In genomic region chr17:39393732-39394131, GRCh38 we compare ENCODE assay signal across 20 cellular contexts. TPM values are rescaled to one million over a fixed set of nuclear protein-coding genes. Genes with fewer than 3 reads are reported as not detected.
DNase-seq lines count a peak whose midpoint lies in the region; ATAC-seq, FAIRE-seq and TF ChIP-seq lines count a peak whose summit lies in the region.
"Had no signal": no experiment of that assay in that cellular context is flagged by ENCODE, and none has a peak within 500 bp of the region (broad histone marks: within the 10 kb centered on the region; RNA-seq: fewer than 3 reads in every experiment).

No MANE protein-coding gene starts in this region.

- FAIRE-seq in A549 (lab: Jason Lieb, UNC): no peak
- FAIRE-seq: H54 had no signal

- no peak overlapping the region for H3K4me3 Mint-ChIP-seq in GM23338
- H3K4me3 Mint-ChIP-seq: memory B cell, neural progenitor cell, T-cell, type B pancreatic cell had no signal

- H3F3A ChIP-seq in GM23338 (replicated peaks; ENCODE audit: low read depth): no peaks in the 10 kb centered on the region

- H3K4me1 Mint-ChIP-seq in GM23338: no peaks in the 10 kb centered on the region
- H3K4me1 Mint-ChIP-seq: neural progenitor cell had no signal

- H3K79me2 ChIP-seq in GM23338 (replicated peaks; ENCODE audit: insufficient read depth): no peaks in the 10 kb centered on the region

- H3K27ac ChIP-seq in A549 (no peak overlapping the region), RWPE2 (ENCODE audit: poor library complexity, severe bottlenecking) (no peak overlapping the region), foreskin keratinocyte (no peak overlapping the region), GM23338 (ENCODE audit: low read depth) (no peak overlapping the region)
- H3K27ac ChIP-seq: BLaER1 treated with 17β-estradiol and CSF1 and Interleukin-3, amounts not matched to agents 10 nM and 100 nM; neural progenitor cell; WERI-Rb-1 had no signal

- DNase-seq in A549 (ENCODE audit: low read depth in 1 of 2, low spot score in 1 of 2) (no peak), GM03348 (ENCODE audit: low spot score) (peak; percentile 28), RWPE2 (ENCODE audit: low spot score) (no peak), foreskin keratinocyte (no peak), GM23338 (ENCODE audit: low spot score) (no peak), NCI-H1930 (lab: John Stamatoyannopoulos, UW) (no peak), NCI-H2081 treated with DMSO at 0.1 percent for 48 hours (lab: John Stamatoyannopoulos, UW) (no peak)
- DNase-seq in activated CD4-positive, alpha-beta T cell treated with anti-CD3 and anti-CD28 coated beads for 1 hour: no peak
- DNase-seq: activated gamma-delta T cell; DMS79 treated with DMSO at 0.1 percent for 48 hours; NCI-H1417; NCI-H446; stimulated activated CD4-positive, alpha-beta T cell treated with anti-CD3 and anti-CD28 coated beads, Interleukin-4, amount 100 ng/mL, for 4 hours; T-cell; WERI-Rb-1 had no signal

- no peak overlapping the region for H2AFZ ChIP-seq in GM23338
- H2AFZ ChIP-seq: neural progenitor cell had no signal

- H3K36me3 Mint-ChIP-seq in GM23338 (ENCODE audit: low read depth): no peaks in the 10 kb centered on the region
- H3K36me3 Mint-ChIP-seq: neural progenitor cell, type B pancreatic cell had no signal

- no peak overlapping the region for H3K27ac Mint-ChIP-seq in GM23338
- H3K27ac Mint-ChIP-seq: memory B cell, neural progenitor cell, T-cell, type B pancreatic cell had no signal

- TF ChIP-seq CTCF in A549 (IDR thresholded peaks at IDR 0.05) (peak; percentile 25), RWPE2 (IDR thresholded peaks at IDR 0.05; ENCODE audit: poor library complexity, severe bottlenecking) (peak; percentile 18), foreskin keratinocyte (conservative IDR thresholded peaks at IDR 0.05) (peak; percentile 39), GM23338 (conservative IDR thresholded peaks at IDR 0.05; ENCODE audit: low read depth in 2 of 2) (no peak)

- TF ChIP-seq EP300 in A549 (IDR thresholded peaks at IDR 0.05): no peak

- no peaks in the 10 kb centered on the region for H3K36me3 ChIP-seq in RWPE2 (ENCODE audit: low read depth)
- no peaks in the 10 kb centered on the region for H3K36me3 ChIP-seq in GM23338 (ENCODE audit: insufficient read depth)
- H3K36me3 ChIP-seq: neural progenitor cell, WERI-Rb-1 had no signal

- H3K9me3 Mint-ChIP-seq in GM23338: no peaks in the 10 kb centered on the region
- H3K9me3 Mint-ChIP-seq: memory B cell, neural progenitor cell, T-cell, type B pancreatic cell had no signal

- CTCF ChIA-PET in A549 (lab: Yijun Ruan, JAX): interaction anchor here (0.7 to 1.8 kb wide), 5 partner anchors 27 to 529 kb away, joined by 3 read pairs; no protein-coding TSS in a partner anchor

- H3K4me2 ChIP-seq in A549 (no peak overlapping the region), GM23338 (no peak overlapping the region)
- H3K4me2 ChIP-seq: neural progenitor cell had no signal

- H3K4me3 ChIP-seq in A549 (no peak overlapping the region), RWPE2 (ENCODE audit: severe bottlenecking) (no peak overlapping the region), GM23338 (no peak overlapping the region)
- H3K4me3 ChIP-seq: BLaER1 treated with 17β-estradiol and CSF1 and Interleukin-3, amounts not matched to agents 10 nM and 100 nM; neural progenitor cell had no signal

- 0 out of 2 replicates have a peak, but pooled peaks cover 5% of the 10 kb centered on the region for H4K20me1 ChIP-seq in GM23338 (replicated peaks; ENCODE audit: insufficient read depth)

- no peaks in the 10 kb centered on the region for H3K9me2 ChIP-seq in GM23338 (ENCODE audit: insufficient read depth)

- WGBS in A549 (ENCODE audit: missing lambda C conversion rate): 87% methylated on average over 2 of the region's 2 CpGs

- TF ChIP-seq RAD21 in A549 (conservative IDR thresholded peaks at IDR 0.05 in 1 of 2, IDR thresholded peaks at IDR 0.05 in 1 of 2): peak; percentile 30 to 53; a peak in 3 of 5 replicates

- H3K4me1 ChIP-seq in A549: no peaks in the 10 kb centered on the region
- H3K4me1 ChIP-seq in RWPE2 (ENCODE audit: insufficient read depth, poor library complexity, severe bottlenecking): no peaks in the 10 kb centered on the region
- H3K4me1 ChIP-seq in foreskin keratinocyte: no peaks in the 10 kb centered on the region
- no peaks in the 10 kb centered on the region for H3K4me1 ChIP-seq in GM23338 (ENCODE audit: insufficient read depth)
- H3K4me1 ChIP-seq: neural progenitor cell had no signal

- no peak for ATAC-seq in A549
- no peak for ATAC-seq in RWPE2 (ENCODE audit: low read depth)
- no peak for ATAC-seq in foreskin keratinocyte
- ATAC-seq in GM23338: no peak
- ATAC-seq: T-cell had no signal

- H3K27me3 ChIP-seq in RWPE2 (ENCODE audit: insufficient read depth, poor library complexity, severe bottlenecking) (no peaks in the 10 kb centered on the region), foreskin keratinocyte (no peaks in the 10 kb centered on the region), GM23338 (ENCODE audit: insufficient read depth) (no peaks in the 10 kb centered on the region)
- H3K27me3 ChIP-seq: BLaER1 treated with 17β-estradiol and CSF1 and Interleukin-3, amounts not matched to agents 10 nM and 100 nM; neural progenitor cell had no signal

- H3K9me3 ChIP-seq in A549: no peaks in the 10 kb centered on the region
- no peaks in the 10 kb centered on the region for H3K9me3 ChIP-seq in RWPE2 (ENCODE audit: severe bottlenecking)
- H3K9me3 ChIP-seq: BLaER1 treated with 17β-estradiol and CSF1 and Interleukin-3, amounts not matched to agents 10 nM and 100 nM had no signal

- TF ChIP-seq POLR2A in A549 (IDR thresholded peaks at IDR 0.05; ENCODE audit: low read length): no peak

- peaks cover 3% of the 10 kb centered on the region for H3K27me3 Mint-ChIP-seq in GM23338 (ENCODE audit: insufficient read depth, low read depth, poor library complexity)
- H3K27me3 Mint-ChIP-seq: memory B cell, T-cell, type B pancreatic cell had no signal

- POLR2A ChIA-PET in A549 (lab: Yijun Ruan, JAX): interaction anchor here (0.6 to 0.7 kb wide), 2 partner anchors 8 to 57 kb away, joined by 4 to 5 read pairs; partner anchors contain the start of gene MED1

TF ChIP-seq in A549, 52 proteins besides CTCF, POLR2A, EP300 and RAD21 (continues in another document):
- TF ChIP-seq FOSL2 (IDR thresholded peaks at IDR 0.05) (no peak), FOSL2 (CRISPR knock-in tag; IDR thresholded peaks at IDR 0.05) (no peak), PHF8 (IDR thresholded peaks at IDR 0.05; ENCODE audit: borderline replicate concordance, low read depth) (no peak), SREBF2 (IDR thresholded peaks at IDR 0.05) (no peak), EHF (CRISPR knock-in tag; IDR thresholded peaks at IDR 0.05) (no peak), RCOR1 (IDR thresholded peaks at IDR 0.05; ENCODE audit: low read depth, low read length) (no peak), CHD2 (IDR thresholded peaks at IDR 0.05; ENCODE audit: low read length, partially characterized antibody) (no peak), MAFK (IDR thresholded peaks at IDR 0.05; ENCODE audit: partially characterized antibody) (no peak), JUN (IDR thresholded peaks at IDR 0.05) (no peak), E2F6 (IDR thresholded peaks at IDR 0.05; ENCODE audit: borderline replicate concordance, low read depth) (no peak)

TF ChIP-seq in GM23338, 12 proteins besides CTCF, POLR2A, EP300 and RAD21 (continues in another document):
- no peak for TF ChIP-seq ZNF331 (CRISPR knock-in tag; IDR thresholded peaks at IDR 0.05; ENCODE audit: low read depth)

RNA-seq across cellular contexts. Expression of gene FBXL20, which starts 7.7 kb away (rescaled TPM):
- polyA plus RNA-seq in A549 (2011; rRNA removed) (6.7 and 12.2 TPM in 2 replicates), A549 (2017; fragmentation: RNase III; extraction: RNeasy Plus Mini Kit Qiagen cat#74134 plus additional on column Dnase treatment) (4.3 to 5.7 TPM (median 5.6 TPM) in 3 replicates), foreskin keratinocyte (1.8 and 2.1 TPM in 2 replicates), GM23338 (2016; fragmentation: Nextera tagmentation; extraction: Ambion mirVana) (2.9 and 4.3 TPM in 2 replicates)
- polyA plus RNA-seq in A549 (2012; cell fraction: cytosol; rRNA removed): 1.7 and 2.4 TPM in 2 replicates
- 2.6 and 5.8 TPM in 2 replicates for polyA plus RNA-seq in A549 (2012; cell fraction: nucleus; rRNA removed)
- 16.5 and 21.7 TPM in 2 replicates for polyA minus RNA-seq in A549 (2011; rRNA and poly(A)+ RNA removed)
- 5.1 and 6.6 TPM in 2 replicates for total RNA-seq in foreskin keratinocyte
- total RNA-seq in GM23338 (2014; rRNA removed; shearing (Covaris generic)): 6.9 and 7.7 TPM in 2 replicates

RNA-seq across cellular contexts. Expression of gene MED1, which starts 57.3 kb away (rescaled TPM):
- polyA plus RNA-seq in A549 (2011; rRNA removed): 74.9 and 76.2 TPM in 2 replicates
- polyA plus RNA-seq in A549 (2012; cell fraction: cytosol; rRNA removed): 12.7 and 16.2 TPM in 2 replicates
- 9.9 and 10.6 TPM in 2 replicates for polyA plus RNA-seq in A549 (2012; cell fraction: nucleus; rRNA removed)
- 33.8 to 37.0 TPM (median 34.7 TPM) in 3 replicates for polyA plus RNA-seq in A549 (2017; fragmentation: RNase III; extraction: RNeasy Plus Mini Kit Qiagen cat#74134 plus additional on column Dnase treatment)
- polyA minus RNA-seq in A549 (2011; rRNA and poly(A)+ RNA removed): 59.6 and 63.1 TPM in 2 replicates
- total RNA-seq in foreskin keratinocyte: 33.8 and 33.9 TPM in 2 replicates
- polyA plus RNA-seq in foreskin keratinocyte: 7.7 and 8.5 TPM in 2 replicates
- 32.5 and 42.3 TPM in 2 replicates for total RNA-seq in GM23338 (2014; rRNA removed; shearing (Covaris generic))
- 17.9 and 19.0 TPM in 2 replicates for polyA plus RNA-seq in GM23338 (2016; fragmentation: Nextera tagmentation; extraction: Ambion mirVana)

Comparison
In these comparisons a context has a peak if more than half of its experiments do, and no peak if none do; other contexts are left out.
1. CTCF ChIP-seq: peak in A549 (single experiment), RWPE2 (single experiment) and foreskin keratinocyte (single experiment); none in GM23338 (0 of 2).